ENCODE assay signal across 9 cellular contexts in genomic region chr5:122295138-122295537, GRCh38. TPM values are rescaled to one million over a fixed set of nuclear protein-coding genes. Genes with fewer than 3 reads are reported as not detected.
DNase-seq lines count a peak whose midpoint lies in the region; ATAC-seq and TF ChIP-seq lines count a peak whose summit lies in the region.
"Had no signal": no experiment of that assay in that cellular context is flagged by ENCODE, and none has a peak within 500 bp of the region (broad histone marks: within the 10 kb centered on the region; RNA-seq: fewer than 3 reads in every experiment).

No MANE protein-coding gene starts in this region.

- CTCF ChIA-PET in OCI-LY7 (lab: Charles Lee; ENCODE audit: unreplicated experiment): no interaction called here
- CTCF ChIA-PET in activated CD8-positive, alpha-beta T cell treated with anti-CD3 and anti-CD28 coated beads for 36 hours (lab: Charles Lee): interaction anchor here (1.2 kb wide), 1 partner anchor 10 kb away, joined by 3 read pairs; no protein-coding TSS in a partner anchor
- CTCF ChIA-PET in activated CD4-positive, alpha-beta T cell treated with anti-CD3 and anti-CD28 coated beads, Interleukin-2, amount 10 ng/mL, durations not matched to agents 7 days and 5 days (lab: Charles Lee): no interaction called here

- TF ChIP-seq CTCF in OCI-LY7 (conservative IDR thresholded peaks at IDR 0.05; ENCODE audit: low read length): peak; percentile 62
- peak; percentile 19 for TF ChIP-seq CTCF in kidney epithelial cell (IDR thresholded peaks at IDR 0.05; ENCODE audit: insufficient read depth, low read length, poor library complexity, severe bottlenecking)
- TF ChIP-seq CTCF in activated CD8-positive, alpha-beta T cell treated with anti-CD3 and anti-CD28 coated beads for 36 hours (IDR thresholded peaks at IDR 0.05): no peak

- no peak overlapping the region for H3K4me2 ChIP-seq in OCI-LY7 (ENCODE audit: low read length)

- no peaks in the 10 kb centered on the region for H3K9me3 ChIP-seq in OCI-LY7 (ENCODE audit: low read length)

- H3K36me3 ChIP-seq in H7 (replicated peaks; ENCODE audit: control insufficient read depth, insufficient read depth, low read length) (no peaks in the 10 kb centered on the region), OCI-LY7 (ENCODE audit: insufficient read depth, low read length) (no peaks in the 10 kb centered on the region), kidney epithelial cell (ENCODE audit: control insufficient read depth, insufficient read depth, low read length) (no peaks in the 10 kb centered on the region)

- H3K27ac Mint-ChIP-seq in activated CD8-positive, alpha-beta T cell treated with anti-CD3 and anti-CD28 coated beads for 36 hours: no peak overlapping the region
- no peak overlapping the region for H3K27ac Mint-ChIP-seq in activated CD4-positive, alpha-beta T cell treated with anti-CD3 and anti-CD28 coated beads, Interleukin-2, amount 10 ng/mL, durations not matched to agents 7 days and 5 days

- H3K9me2 ChIP-seq in OCI-LY7 (ENCODE audit: insufficient read depth, low read length): no peaks in the 10 kb centered on the region

- no peaks in the 10 kb centered on the region for H3K4me1 ChIP-seq in OCI-LY7 (ENCODE audit: insufficient read depth, low read length, poor library complexity, severe bottlenecking)

- H3K36me3 Mint-ChIP-seq in activated CD8-positive, alpha-beta T cell treated with anti-CD3 and anti-CD28 coated beads for 36 hours (ENCODE audit: low read depth): no peaks in the 10 kb centered on the region
- no peaks in the 10 kb centered on the region for H3K36me3 Mint-ChIP-seq in activated CD4-positive, alpha-beta T cell treated with anti-CD3 and anti-CD28 coated beads, Interleukin-2, amount 10 ng/mL, durations not matched to agents 7 days and 5 days (ENCODE audit: low read depth)

- intact Hi-C loops in OCI-LY7 (cut with micrococcal nuclease; ENCODE audit: unreplicated experiment): no loop called here
- intact Hi-C loops in activated CD8-positive, alpha-beta T cell treated with anti-CD3 and anti-CD28 coated beads for 36 hours (cut with micrococcal nuclease): no loop called here

- H3K79me2 ChIP-seq in OCI-LY7 (ENCODE audit: insufficient read depth, low read depth, low read length): no peaks in the 10 kb centered on the region

- H3K4me3 ChIP-seq in H7 (ENCODE audit: insufficient read depth, low read depth, low read length) (no peak overlapping the region), OCI-LY7 (ENCODE audit: low read depth, low read length, poor library complexity, severe bottlenecking) (no peak overlapping the region), kidney epithelial cell (ENCODE audit: low read depth, low read length) (no peak overlapping the region)

- no peaks in the 10 kb centered on the region for H3K4me1 Mint-ChIP-seq in activated CD8-positive, alpha-beta T cell treated with anti-CD3 and anti-CD28 coated beads for 36 hours (ENCODE audit: low read depth)
- H3K4me1 Mint-ChIP-seq in activated CD4-positive, alpha-beta T cell treated with anti-CD3 and anti-CD28 coated beads, Interleukin-2, amount 10 ng/mL, durations not matched to agents 7 days and 5 days: no peaks in the 10 kb centered on the region

- POLR2A ChIA-PET in OCI-LY7 (lab: Charles Lee): interaction anchor here (0.5 to 1.7 kb wide), 2 partner anchors 12 to 244 kb away, joined by 3 to 6 read pairs; no protein-coding TSS in a partner anchor
- POLR2A ChIA-PET in activated CD8-positive, alpha-beta T cell treated with anti-CD3 and anti-CD28 coated beads for 36 hours (lab: Charles Lee): no interaction called here
- POLR2A ChIA-PET in activated CD4-positive, alpha-beta T cell treated with anti-CD3 and anti-CD28 coated beads, Interleukin-2, amount 10 ng/mL, durations not matched to agents 7 days and 5 days (lab: Charles Lee): no interaction called here

- H4K20me1 ChIP-seq in OCI-LY7 (ENCODE audit: insufficient read depth, low read length): no peaks in the 10 kb centered on the region

- BruUV-seq in OCI-LY7 (replicated peaks; lab: Mats Ljungman, UMichigan): no TSS peak

- H3K27me3 ChIP-seq in H7 (ENCODE audit: control insufficient read depth, insufficient read depth, low read length) (no peaks in the 10 kb centered on the region), kidney epithelial cell (ENCODE audit: control insufficient read depth, insufficient read depth, low read length) (no peaks in the 10 kb centered on the region)

- H3K9me3 Mint-ChIP-seq in activated CD8-positive, alpha-beta T cell treated with anti-CD3 and anti-CD28 coated beads for 36 hours: no peaks in the 10 kb centered on the region
- no peaks in the 10 kb centered on the region for H3K9me3 Mint-ChIP-seq in activated CD4-positive, alpha-beta T cell treated with anti-CD3 and anti-CD28 coated beads, Interleukin-2, amount 10 ng/mL, durations not matched to agents 7 days and 5 days

- peaks cover 5% of the 10 kb centered on the region for H3K27me3 Mint-ChIP-seq in activated CD8-positive, alpha-beta T cell treated with anti-CD3 and anti-CD28 coated beads for 36 hours
- no peaks in the 10 kb centered on the region for H3K27me3 Mint-ChIP-seq in activated CD4-positive, alpha-beta T cell treated with anti-CD3 and anti-CD28 coated beads, Interleukin-2, amount 10 ng/mL, durations not matched to agents 7 days and 5 days

- no peak for ATAC-seq in activated CD8-positive, alpha-beta T cell treated with anti-CD3 and anti-CD28 coated beads for 36 hours

- H3K4me3 Mint-ChIP-seq in activated CD8-positive, alpha-beta T cell treated with anti-CD3 and anti-CD28 coated beads for 36 hours: no peak overlapping the region
- H3K4me3 Mint-ChIP-seq in activated CD4-positive, alpha-beta T cell treated with anti-CD3 and anti-CD28 coated beads, Interleukin-2, amount 10 ng/mL, durations not matched to agents 7 days and 5 days: no peak overlapping the region

- H2AFZ ChIP-seq in OCI-LY7 (ENCODE audit: low read length): no peak overlapping the region

- DNase-seq in EL: peak; percentile 5
- DNase-seq in H7: peak; percentile 16
- DNase-seq in OCI-LY7 (ENCODE audit: low spot score): peak; percentile 20
- no peak for DNase-seq in kidney epithelial cell (ENCODE audit: low read depth)
- DNase-seq in DMS79 (lab: John Stamatoyannopoulos, UW): no peak
- no peak for DNase-seq in NCI-H1105 (lab: John Stamatoyannopoulos, UW)
- no peak for DNase-seq in activated CD8-positive, alpha-beta T cell treated with anti-CD3 and anti-CD28 coated beads for 36 hours
- no peak for DNase-seq in activated CD4-positive, alpha-beta T cell treated with anti-CD3 and anti-CD28 coated beads, Interleukin-2, amount 10 ng/mL, durations not matched to agents 7 days and 5 days
- DNase-seq: NCI-H1436 had no signal

- H3K27ac ChIP-seq in OCI-LY7 (ENCODE audit: low read depth, low read length, poor library complexity, severe bottlenecking): no peak overlapping the region

RNA-seq across cellular contexts. Expression of gene SNCAIP, which starts 16.9 kb away (rescaled TPM):
- total RNA-seq in H7 (2014; rRNA removed; shearing (Covaris generic)): 4.2 and 7.4 TPM in 2 replicates
- total RNA-seq in OCI-LY7 (2014; rRNA removed; shearing (Covaris generic)): not detected in 2 replicates
- total RNA-seq in OCI-LY7 (2022) (not detected in 2 replicates), kidney epithelial cell (3.0 and 3.1 TPM in 2 replicates)
- total RNA-seq in activated CD8-positive, alpha-beta T cell treated with anti-CD3 and anti-CD28 coated beads for 36 hours: not detected
- total RNA-seq in activated CD4-positive, alpha-beta T cell treated with anti-CD3 and anti-CD28 coated beads, Interleukin-2, amount 10 ng/mL, durations not matched to agents 7 days and 5 days: not detected

Comparison
In these comparisons a context has a peak if more than half of its experiments do, and no peak if none do; other contexts are left out.
1. DNase-seq: peak in EL (single experiment), H7 (single experiment) and OCI-LY7 (single experiment); none in kidney epithelial cell (single experiment), DMS79 (single experiment), NCI-H1105 (single experiment), activated CD8-positive, alpha-beta T cell treated with anti-CD3 and anti-CD28 coated beads for 36 hours (single experiment) and activated CD4-positive, alpha-beta T cell treated with anti-CD3 and anti-CD28 coated beads, Interleukin-2, amount 10 ng/mL, durations not matched to agents 7 days and 5 days (single experiment).